In the genomic region with DNA sequence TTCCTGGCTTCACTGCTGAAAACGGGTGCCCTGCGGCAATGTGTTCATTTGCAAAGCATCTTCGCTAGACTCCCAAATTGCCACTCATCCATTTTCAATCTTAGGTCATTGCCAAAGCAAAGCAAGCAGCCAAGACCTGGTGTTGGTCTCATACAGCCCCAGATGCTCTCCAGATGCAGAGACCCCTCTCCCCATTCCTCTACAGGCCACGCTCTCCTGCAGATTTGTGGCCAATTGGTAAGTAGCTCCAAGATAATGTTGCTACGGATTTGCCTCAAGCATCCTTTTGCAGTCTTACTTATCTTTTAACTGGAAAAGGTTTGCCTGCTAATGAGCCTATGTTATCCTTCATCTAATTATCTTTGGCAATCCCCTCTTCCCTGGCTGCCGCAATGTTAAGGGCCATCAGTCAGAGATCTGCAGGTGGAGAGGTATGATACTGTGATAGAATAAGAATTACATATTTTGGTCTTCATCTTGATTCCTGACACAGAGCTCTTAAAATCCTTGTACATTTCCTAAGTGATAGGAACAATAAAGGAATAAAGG, we compare ENCODE assay signal across 25 cellular contexts.
"Had no signal": no experiment of that assay in that cellular context is flagged by ENCODE, and none has a peak within 500 bp of the region (broad histone marks: within the 10 kb centered on the region; RNA-seq: fewer than 3 reads in every experiment).

No MANE protein-coding gene starts in this region.

- H3K27ac Mint-ChIP-seq: mesothelial cell of epicardium; natural killer cell; nephron progenitor cell; stimulated activated naive B cell treated with anti-CD40 and anti-IgM and Interleukin-4, amounts not matched to agents 10 μg/mL and 1 μg/mL and 100 μg/mL, for 72 hours had no signal

- H3K36me3 ChIP-seq: ovary, prostate gland, tibial artery, upper lobe of right lung, uterus had no signal

- H3K4me1 ChIP-seq: left ventricle myocardium inferior, prostate gland, stomach, testis, tibial artery, upper lobe of right lung, uterus had no signal

- DNase-seq: islet precursor cell; left ventricle myocardium inferior; mesendoderm; naive B cell; natural killer cell; nephron progenitor cell; ovary; retina; right cardiac atrium; stimulated activated CD4-positive, alpha-beta T cell treated with anti-CD3 and anti-CD28 coated beads, Interleukin-12 subunit alpha, Interleukin-12 subunit beta, amount 100 ng/mL, for 4 hours; stimulated activated CD4-positive, alpha-beta T cell treated with anti-CD3 and anti-CD28 coated beads, Interleukin-15, amount 100 ng/mL, for 24 hours; stimulated activated CD4-positive, alpha-beta T cell treated with anti-CD3 and anti-CD28 coated beads, Interleukin-2, amount 100 ng/mL, for 24 hours; stimulated activated CD4-positive, alpha-beta T cell treated with anti-CD3 and anti-CD28 coated beads, Interleukin-4, amount 100 ng/mL, for 1 hour; stimulated activated naive B cell treated with anti-CD40 and anti-IgM and Interleukin-4, amounts not matched to agents 10 μg/mL and 1 μg/mL and 100 μg/mL, for 72 hours; stimulated activated naive CD8-positive, alpha-beta T cell treated with anti-CD3 and anti-CD28 coated beads, Interleukin-15, Interleukin-2, amounts not matched to agents 100 U/mL and 50 U/mL, for 24 hours; stomach; testis; tibial artery; trophoblast cell; upper lobe of right lung; uterus had no signal

- H3K4me3 Mint-ChIP-seq: mesothelial cell of epicardium; naive B cell; natural killer cell; nephron progenitor cell; stimulated activated naive B cell treated with anti-CD40 and anti-IgM and Interleukin-4, amounts not matched to agents 10 μg/mL and 1 μg/mL and 100 μg/mL, for 72 hours had no signal

- H3K4me3 ChIP-seq: left ventricle myocardium inferior, lung, ovary, prostate gland, skin epidermis, stomach, testis, tibial artery, upper lobe of right lung, uterus had no signal

- H3K36me3 Mint-ChIP-seq: natural killer cell had no signal

- H3K9me3 ChIP-seq: ovary, prostate gland, stomach, testis, tibial artery, upper lobe of right lung, uterus had no signal

- H3K27me3 ChIP-seq: ovary, stomach, testis, tibial artery, upper lobe of right lung, uterus had no signal

- H3K27me3 Mint-ChIP-seq: naive B cell; stimulated activated naive B cell treated with anti-CD40 and anti-IgM and Interleukin-4, amounts not matched to agents 10 μg/mL and 1 μg/mL and 100 μg/mL, for 72 hours had no signal

- H3K4me1 Mint-ChIP-seq: mesothelial cell of epicardium, nephron progenitor cell had no signal

- H3K27ac ChIP-seq: left ventricle myocardium inferior, ovary, prostate gland, stomach, testis, tibial artery, upper lobe of right lung, uterus had no signal
